ENCODE assay signal across 14 cellular contexts in the genomic region with DNA sequence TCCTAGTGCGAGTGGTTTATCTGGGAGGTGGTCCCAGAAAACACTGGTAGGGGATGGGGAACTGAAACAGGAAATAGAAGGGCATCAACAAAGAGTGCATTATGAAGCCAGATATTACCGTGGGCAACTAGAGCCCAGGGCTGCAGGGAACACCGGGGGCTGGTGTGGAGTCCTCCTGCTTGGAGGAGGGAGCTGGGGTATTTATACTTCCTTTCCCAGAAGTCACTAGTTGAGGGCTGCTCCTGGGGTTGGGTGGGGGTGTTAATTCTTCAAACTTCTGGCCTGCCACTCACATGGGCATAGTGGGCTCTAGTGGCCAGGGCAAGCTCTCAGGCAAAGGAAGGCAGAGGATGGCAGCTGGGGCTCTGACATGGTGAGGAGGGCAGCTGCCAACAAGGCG.
"Had no signal": no experiment of that assay in that cellular context is flagged by ENCODE, and none has a peak within 500 bp of the region (broad histone marks: within the 10 kb centered on the region; RNA-seq: fewer than 3 reads in every experiment).

No MANE protein-coding gene starts in this region.

- FAIRE-seq: keratinocyte had no signal

- ATAC-seq: esophagus mucosa; gastrocnemius medialis; lower lobe of right lung; stimulated activated naive CD8-positive, alpha-beta T cell treated with anti-CD3 and anti-CD28 coated beads, Interleukin-15, amount 100 ng/mL, for 72 hours had no signal

- H3K27me3 Mint-ChIP-seq: stimulated activated naive CD8-positive, alpha-beta T cell treated with anti-CD3 and anti-CD28 coated beads, Interleukin-15, amount 100 ng/mL, for 72 hours had no signal

- DNase-seq: activated CD4-positive, alpha-beta T cell treated with anti-CD3 and anti-CD28 coated beads for 1 hour; activated naive CD4-positive, alpha-beta T cell; adrenal gland; effector CD4-positive, alpha-beta T cell; gastrocnemius medialis; head of caudate nucleus; lower lobe of right lung; stimulated activated CD4-positive, alpha-beta T cell treated with anti-CD3 and anti-CD28 coated beads, Interleukin-2, amount 100 ng/mL, for 24 hours; stimulated activated naive CD8-positive, alpha-beta T cell treated with anti-CD3 and anti-CD28 coated beads, Interleukin-15, amount 100 ng/mL, for 72 hours; transverse colon; WERI-Rb-1 had no signal

- H3K9me3 Mint-ChIP-seq: stimulated activated naive CD8-positive, alpha-beta T cell treated with anti-CD3 and anti-CD28 coated beads, Interleukin-15, amount 100 ng/mL, for 72 hours; T-helper 1 cell treated with Interleukin-12 subunit alpha and Interleukin-12 subunit beta and Interleukin-4 antibody, amounts not matched to agents 30 μg/mL and 1 μg/mL, for 36 hours had no signal

- H3K4me3 Mint-ChIP-seq: stimulated activated naive CD8-positive, alpha-beta T cell treated with anti-CD3 and anti-CD28 coated beads, Interleukin-15, amount 100 ng/mL, for 72 hours; T-helper 1 cell treated with Interleukin-12 subunit alpha and Interleukin-12 subunit beta and Interleukin-4 antibody, amounts not matched to agents 30 μg/mL and 1 μg/mL, for 36 hours had no signal

- H3K27ac Mint-ChIP-seq: stimulated activated naive CD8-positive, alpha-beta T cell treated with anti-CD3 and anti-CD28 coated beads, Interleukin-15, amount 100 ng/mL, for 72 hours; T-helper 1 cell treated with Interleukin-12 subunit alpha and Interleukin-12 subunit beta and Interleukin-4 antibody, amounts not matched to agents 30 μg/mL and 1 μg/mL, for 36 hours had no signal
